ENCODE assay signal across 22 cellular contexts in the genomic region with DNA sequence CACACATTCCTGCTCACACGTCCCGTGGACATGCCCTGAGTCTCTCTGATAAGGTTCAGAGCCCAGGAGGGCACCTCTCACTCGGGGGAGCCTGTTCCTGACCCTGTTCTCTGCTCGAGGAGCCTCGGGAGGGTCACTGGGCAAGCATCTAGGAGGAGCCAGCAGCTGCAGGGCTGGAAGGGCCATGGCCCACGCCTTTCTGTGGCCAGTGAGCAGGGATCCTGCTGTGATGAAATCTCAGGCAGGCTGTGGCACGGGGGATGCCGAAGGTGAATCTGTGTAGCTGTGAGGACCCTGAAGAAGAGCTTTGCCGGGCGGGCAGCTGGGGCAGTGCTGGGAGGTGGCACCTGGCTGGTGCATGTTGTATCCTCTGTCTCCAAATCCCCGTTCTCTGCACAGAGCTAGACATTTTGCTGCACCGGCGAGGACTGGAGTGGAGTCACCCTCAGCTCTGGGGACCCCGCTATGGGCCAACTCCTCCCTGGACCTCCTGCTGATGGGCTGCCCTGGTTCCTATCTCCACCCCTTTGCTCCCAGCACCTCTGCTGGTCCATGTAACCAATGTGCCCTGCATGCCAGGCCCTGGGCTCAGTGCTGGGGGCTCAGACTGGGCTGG. TPM values are rescaled to one million over a fixed set of nuclear protein-coding genes. Genes with fewer than 3 reads are reported as not detected.
A peak's percentile ranks its signal among the peaks of the same experiment; 100 is the strongest.
DNase-seq lines count a peak whose midpoint lies in the region; ATAC-seq, FAIRE-seq and TF ChIP-seq lines count a peak whose summit lies in the region.
"Had no signal": no experiment of that assay in that cellular context is flagged by ENCODE, and none has a peak within 500 bp of the region (broad histone marks: within the 10 kb centered on the region; RNA-seq: fewer than 3 reads in every experiment).

No MANE protein-coding gene starts in this region.

- H3K4me3 ChIP-seq in kidney (ENCODE audit: low read length in 2 of 2) (no peak overlapping the region), suprapubic skin (no peak overlapping the region)
- H3K4me3 ChIP-seq: GM23248, mucosa of descending colon, neural progenitor cell, vagina had no signal

- intact Hi-C loops in kidney (cut with DNase I) = no loop called here

- H3K27ac Mint-ChIP-seq in activated naive CD4-positive, alpha-beta T cell treated with anti-CD3 and anti-CD28 coated beads, Interleukin-2, amount 10 ng/mL, durations not matched to agents 7 days and 5 days = no peak overlapping the region
- H3K27ac Mint-ChIP-seq in WTC11 = 0 out of 2 replicates have a peak overlapping the region, but pooled peaks have one; percentile 53
- H3K27ac Mint-ChIP-seq: dendritic cell treated with granulocyte-macrophage colony-stimulating factor and Interleukin-4, amounts not matched to agents 40 ng/mL and 50 ng/mL, for 4 days; T-cell had no signal

- TF ChIP-seq POLR2A in suprapubic skin (IDR thresholded peaks at IDR 0.05) = no peak

- H3K27ac ChIP-seq in kidney (ENCODE audit: low read depth in 2 of 2, low read length in 2 of 2) = no peak overlapping the region
- no peak overlapping the region for H3K27ac ChIP-seq in suprapubic skin
- H3K27ac ChIP-seq: GM23248, neural progenitor cell, vagina had no signal

- peak; percentile 14 for DNase-seq in activated naive CD4-positive, alpha-beta T cell treated with anti-CD3 and anti-CD28 coated beads, Interleukin-2, amount 10 ng/mL, durations not matched to agents 7 days and 5 days
- DNase-seq in activated naive CD4-positive, alpha-beta T cell (lab: John Stamatoyannopoulos, UW) = no peak
- DNase-seq in WTC11 (ENCODE audit: low spot score) (no peak), kidney (peak; percentile 63), suprapubic skin (ENCODE audit: low spot score in 2 of 2) (peak; percentile 46 to 74), NCI-H2029 treated with DMSO at 0.1 percent for 48 hours (lab: John Stamatoyannopoulos, UW) (no peak)
- DNase-seq in stimulated activated naive CD4-positive, alpha-beta T cell (lab: John Stamatoyannopoulos, UW) = no peak
- DNase-seq: activated naive CD4-positive, alpha-beta T cell treated with Interleukin-2 at 50 U/mL for 16 hours; EL; GM23248; mucosa of descending colon; NCI-H1694; NCI-H2171 treated with DMSO at 0.1 percent for 48 hours; NCI-H526; stimulated activated CD4-positive, alpha-beta T cell treated with anti-CD3 and anti-CD28 coated beads, Interleukin-4, amount 100 ng/mL, for 4 hours had no signal

- H3K9me3 ChIP-seq in kidney (ENCODE audit: control insufficient read depth in 1 of 2, low read length in 2 of 2) = no peaks in the 10 kb centered on the region
- no peaks in the 10 kb centered on the region for H3K9me3 ChIP-seq in suprapubic skin
- H3K9me3 ChIP-seq: mucosa of descending colon, vagina had no signal

- no peaks in the 10 kb centered on the region for H3K36me3 ChIP-seq in kidney (ENCODE audit: control insufficient read depth in 1 of 2, insufficient read depth in 2 of 2, low read length in 2 of 2)
- no peaks in the 10 kb centered on the region for H3K36me3 ChIP-seq in suprapubic skin
- H3K36me3 ChIP-seq: neural progenitor cell, vagina had no signal

- H3K4me1 ChIP-seq in kidney (ENCODE audit: control insufficient read depth in 1 of 2, insufficient read depth in 1 of 2, low read depth in 1 of 2, low read length in 2 of 2) (no peaks in the 10 kb centered on the region), suprapubic skin (no peaks in the 10 kb centered on the region)
- H3K4me1 ChIP-seq: neural progenitor cell, vagina had no signal

- no peaks in the 10 kb centered on the region for H3K27me3 ChIP-seq in suprapubic skin
- H3K27me3 ChIP-seq: neural progenitor cell, vagina had no signal

- no peak overlapping the region for H3K4me3 Mint-ChIP-seq in activated naive CD4-positive, alpha-beta T cell treated with anti-CD3 and anti-CD28 coated beads, Interleukin-2, amount 10 ng/mL, durations not matched to agents 7 days and 5 days
- no peak overlapping the region for H3K4me3 Mint-ChIP-seq in WTC11
- H3K4me3 Mint-ChIP-seq: dendritic cell treated with granulocyte-macrophage colony-stimulating factor and Interleukin-4, amounts not matched to agents 40 ng/mL and 50 ng/mL, for 4 days; neural progenitor cell; T-cell had no signal

- CTCF ChIA-PET in activated naive CD4-positive, alpha-beta T cell treated with anti-CD3 and anti-CD28 coated beads, Interleukin-2, amount 10 ng/mL, durations not matched to agents 7 days and 5 days (lab: Charles Lee) = interaction anchor here (1.1 kb wide), 1 partner anchor 75 kb away, joined by 3 read pairs; no protein-coding TSS in a partner anchor
- CTCF ChIA-PET in WTC11 (lab: Charles Lee) = interaction anchor here (1.0 to 5.9 kb wide), 2 partner anchors 12 to 31 kb away, joined by 4 to 30 read pairs; no protein-coding TSS in a partner anchor

- no peaks in the 10 kb centered on the region for H3K4me1 Mint-ChIP-seq in activated naive CD4-positive, alpha-beta T cell treated with anti-CD3 and anti-CD28 coated beads, Interleukin-2, amount 10 ng/mL, durations not matched to agents 7 days and 5 days
- no peaks in the 10 kb centered on the region for H3K4me1 Mint-ChIP-seq in WTC11
- H3K4me1 Mint-ChIP-seq: neural progenitor cell had no signal

- TF ChIP-seq CTCF in WTC11 (IDR thresholded peaks at IDR 0.05) = no peak
- TF ChIP-seq CTCF in kidney (IDR thresholded peaks at IDR 0.05; ENCODE audit: borderline replicate concordance, extremely low read depth, insufficient read depth) = no peak
- no peak for TF ChIP-seq CTCF in suprapubic skin (IDR thresholded peaks at IDR 0.05)

- POLR2A ChIA-PET in WTC11 (lab: Charles Lee) = no interaction called here

- ATAC-seq in WTC11 (no peak), GM18520 (IDR thresholded peaks at IDR 0.05; ENCODE audit: unreplicated experiment) (no peak)
- ATAC-seq: left lobe of liver, mucosa of descending colon, T-cell had no signal

- peaks cover 18% of the 10 kb centered on the region for H3K27me3 Mint-ChIP-seq in activated naive CD4-positive, alpha-beta T cell treated with anti-CD3 and anti-CD28 coated beads, Interleukin-2, amount 10 ng/mL, durations not matched to agents 7 days and 5 days
- H3K27me3 Mint-ChIP-seq in WTC11 (ENCODE audit: low read depth) = no peaks in the 10 kb centered on the region

- no peak for TF ChIP-seq EP300 in suprapubic skin (IDR thresholded peaks at IDR 0.05)

- WGBS in suprapubic skin = 72% methylated on average over 7 of the region's 14 CpGs

- no peaks in the 10 kb centered on the region for H3K9me3 Mint-ChIP-seq in activated naive CD4-positive, alpha-beta T cell treated with anti-CD3 and anti-CD28 coated beads, Interleukin-2, amount 10 ng/mL, durations not matched to agents 7 days and 5 days
- no peaks in the 10 kb centered on the region for H3K9me3 Mint-ChIP-seq in WTC11
- H3K9me3 Mint-ChIP-seq: dendritic cell treated with granulocyte-macrophage colony-stimulating factor and Interleukin-4, amounts not matched to agents 40 ng/mL and 50 ng/mL, for 4 days; neural progenitor cell; T-cell had no signal

- no peaks in the 10 kb centered on the region for H3K36me3 Mint-ChIP-seq in activated naive CD4-positive, alpha-beta T cell treated with anti-CD3 and anti-CD28 coated beads, Interleukin-2, amount 10 ng/mL, durations not matched to agents 7 days and 5 days
- H3K36me3 Mint-ChIP-seq in WTC11 = no peaks in the 10 kb centered on the region
- H3K36me3 Mint-ChIP-seq: neural progenitor cell, T-cell had no signal

- H3K9ac ChIP-seq in kidney (ENCODE audit: low read length in 2 of 2) = no peak overlapping the region
- H3K9ac ChIP-seq: GM23248, neural progenitor cell had no signal

- no peak for FAIRE-seq in kidney (lab: Jason Lieb, UNC)
- FAIRE-seq: endothelial cell of umbilical vein had no signal

TF ChIP-seq in WTC11, 78 proteins besides CTCF, POLR2A, EP300 and RAD21 (continues in another document):
- TF ChIP-seq CREM (CRISPR knock-in tag; IDR thresholded peaks at IDR 0.05) = no peak
- no peak for TF ChIP-seq SMAD3 (CRISPR knock-in tag; IDR thresholded peaks at IDR 0.05; ENCODE audit: borderline replicate concordance)
- TF ChIP-seq, protein P1, sequence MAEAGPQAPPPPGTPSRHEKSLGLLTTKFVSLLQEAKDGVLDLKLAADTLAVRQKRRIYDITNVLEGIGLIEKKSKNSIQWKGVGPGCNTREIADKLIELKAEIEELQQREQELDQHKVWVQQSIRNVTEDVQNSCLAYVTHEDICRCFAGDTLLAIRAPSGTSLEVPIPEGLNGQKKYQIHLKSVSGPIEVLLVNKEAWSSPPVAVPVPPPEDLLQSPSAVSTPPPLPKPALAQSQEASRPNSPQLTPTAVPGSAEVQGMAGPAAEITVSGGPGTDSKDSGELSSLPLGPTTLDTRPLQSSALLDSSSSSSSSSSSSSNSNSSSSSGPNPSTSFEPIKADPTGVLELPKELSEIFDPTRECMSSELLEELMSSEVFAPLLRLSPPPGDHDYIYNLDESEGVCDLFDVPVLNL (CRISPR knock-in tag; IDR thresholded peaks at IDR 0.05; ENCODE audit: borderline replicate concordance, low read depth) = no peak

RNA-seq across cellular contexts. Expression of a gene that starts 7.1 kb away (rescaled TPM):
- not detected in 3 replicates for total RNA-seq in WTC11 (2021)
- total RNA-seq in kidney = not detected
- not detected for polyA plus RNA-seq in kidney (ENCODE audit: insufficient read depth, low read depth, low replicate concordance)
- total RNA-seq in suprapubic skin = not detected
- total RNA-seq: endothelial cell of umbilical vein, GM23248, left lobe of liver, mucosa of descending colon, T-cell, vagina had no signal
- polyA plus RNA-seq: endothelial cell of umbilical vein, GM23248 had no signal

RNA-seq across cellular contexts. Expression of a gene that starts 30.3 kb away (rescaled TPM):
- total RNA-seq in WTC11 (2021) (0.53 to 1.7 TPM (median 0.73 TPM) in 3 replicates), kidney (0.31 TPM), suprapubic skin (not detected)
- polyA plus RNA-seq in kidney (ENCODE audit: insufficient read depth, low read depth, low replicate concordance) = not detected
- total RNA-seq: endothelial cell of umbilical vein, left lobe of liver, mucosa of descending colon, vagina had no signal

RNA-seq across cellular contexts. Expression of a gene that starts 34.6 kb away (rescaled TPM):
- 1.7 to 2.2 TPM (median 2.0 TPM) in 3 replicates for total RNA-seq in WTC11 (2021)
- 1.2 TPM for total RNA-seq in kidney
- polyA plus RNA-seq in kidney (ENCODE audit: insufficient read depth, low read depth, low replicate concordance) = 0.39 TPM
- under 1 TPM; 0.45 to 0.68 (median 0.52) TPM for total RNA-seq in suprapubic skin

RNA-seq across cellular contexts. Expression of a gene that starts 35.1 kb away (rescaled TPM):
- total RNA-seq in WTC11 (2021) (13.8 to 15.9 TPM (median 15.1 TPM) in 3 replicates), kidney (20.2 TPM), suprapubic skin (10 to 100 TPM; 14.8 to 18.4 (median 16.2) TPM)
- polyA plus RNA-seq in kidney (ENCODE audit: insufficient read depth, low read depth, low replicate concordance) = 6.8 TPM

RNA-seq across cellular contexts. Expression of a gene that starts 49.8 kb away (rescaled TPM):
- total RNA-seq in WTC11 (2021) (1.9 to 4.3 TPM (median 2.0 TPM) in 3 replicates), kidney (not detected), suprapubic skin (under 1 TPM in 1 of 4 donors, not detected in 3; 0.34 TPM)
- polyA plus RNA-seq in kidney (ENCODE audit: insufficient read depth, low read depth, low replicate concordance) = not detected
- total RNA-seq: endothelial cell of umbilical vein, GM23248, left lobe of liver, vagina had no signal
- polyA plus RNA-seq: endothelial cell of umbilical vein, GM23248 had no signal

Comparison
In these comparisons a context has a peak if more than half of its experiments do, and no peak if none do; other contexts are left out.
1. DNase-seq: peak in activated naive CD4-positive, alpha-beta T cell treated with anti-CD3 and anti-CD28 coated beads, Interleukin-2, amount 10 ng/mL, durations not matched to agents 7 days and 5 days (single experiment), kidney (single experiment) and suprapubic skin (2 of 2); none in activated naive CD4-positive, alpha-beta T cell (0 of 4), WTC11 (single experiment), stimulated activated naive CD4-positive, alpha-beta T cell (0 of 6) and NCI-H2029 treated with DMSO at 0.1 percent for 48 hours (single experiment).